1 cellular context compared by ENCODE assay signal in genomic region chr6:33711140-33712129, GRCh38.
A peak's percentile ranks its signal among the peaks of the same experiment; 100 is the strongest.
TF ChIP-seq lines count a peak whose summit lies in the region.

UQCC2 (minus strand) TSS chr6:33711700; CDS start chr6:33711686, 14 bp downstream.

TF ChIP-seq in H1, 55 proteins besides CTCF, POLR2A, EP300 and RAD21 (continued from another document):
- no peak for TF ChIP-seq SP2 (IDR thresholded peaks at IDR 0.05; ENCODE audit: low read length)
- no peak for TF ChIP-seq MAFK (IDR thresholded peaks at IDR 0.05; ENCODE audit: low read depth, low read length)
- TF ChIP-seq EZH2 (IDR thresholded peaks at IDR 0.05; ENCODE audit: low read depth, low read length, severe bottlenecking), result no peak
- TF ChIP-seq SRF (IDR thresholded peaks at IDR 0.05; ENCODE audit: low read depth, low read length), result no peak
- TF ChIP-seq TCF12 (IDR thresholded peaks at IDR 0.05; ENCODE audit: low read depth, low read length), result no peak
- no peak for TF ChIP-seq BRCA1 (IDR thresholded peaks at IDR 0.05; ENCODE audit: low read depth, low read length)
- no peak for TF ChIP-seq FOSL1 (IDR thresholded peaks at IDR 0.05; ENCODE audit: insufficient read depth, low read depth, low read length)
- TF ChIP-seq GABPA (IDR thresholded peaks at IDR 0.05; ENCODE audit: borderline replicate concordance, insufficient read depth, low read length), result no peak
- peak; percentile 93 for TF ChIP-seq KDM4A (IDR thresholded peaks at IDR 0.05; ENCODE audit: low read depth, low read length, severe bottlenecking)
- TF ChIP-seq YY1 (IDR thresholded peaks at IDR 0.05; ENCODE audit: low read depth, low read length), result peak; percentile 98
- no peak for TF ChIP-seq CHD1 (IDR thresholded peaks at IDR 0.05; ENCODE audit: low read depth, low read length)
- no peak for TF ChIP-seq CHD2 (IDR thresholded peaks at IDR 0.05; ENCODE audit: low read length)
- no peak for TF ChIP-seq SIX5 (IDR thresholded peaks at IDR 0.05; ENCODE audit: low read depth, low read length)
- TF ChIP-seq SIN3A (conservative IDR thresholded peaks at IDR 0.05 in 1 of 2, IDR thresholded peaks at IDR 0.05 in 1 of 2; ENCODE audit: low read depth in 1 of 2, low read length in 2 of 2), result 0 out of 4 replicates have a peak, but pooled peaks of 1 of the 2 experiments have one; percentile 58
- TF ChIP-seq SP4 (IDR thresholded peaks at IDR 0.05; ENCODE audit: low read length), result peak; percentile 83; the same call in 1 of the 2 replicates
- peak; percentile 78 for TF ChIP-seq BACH1 (IDR thresholded peaks at IDR 0.05; ENCODE audit: low read length)
- TF ChIP-seq, protein P1, sequence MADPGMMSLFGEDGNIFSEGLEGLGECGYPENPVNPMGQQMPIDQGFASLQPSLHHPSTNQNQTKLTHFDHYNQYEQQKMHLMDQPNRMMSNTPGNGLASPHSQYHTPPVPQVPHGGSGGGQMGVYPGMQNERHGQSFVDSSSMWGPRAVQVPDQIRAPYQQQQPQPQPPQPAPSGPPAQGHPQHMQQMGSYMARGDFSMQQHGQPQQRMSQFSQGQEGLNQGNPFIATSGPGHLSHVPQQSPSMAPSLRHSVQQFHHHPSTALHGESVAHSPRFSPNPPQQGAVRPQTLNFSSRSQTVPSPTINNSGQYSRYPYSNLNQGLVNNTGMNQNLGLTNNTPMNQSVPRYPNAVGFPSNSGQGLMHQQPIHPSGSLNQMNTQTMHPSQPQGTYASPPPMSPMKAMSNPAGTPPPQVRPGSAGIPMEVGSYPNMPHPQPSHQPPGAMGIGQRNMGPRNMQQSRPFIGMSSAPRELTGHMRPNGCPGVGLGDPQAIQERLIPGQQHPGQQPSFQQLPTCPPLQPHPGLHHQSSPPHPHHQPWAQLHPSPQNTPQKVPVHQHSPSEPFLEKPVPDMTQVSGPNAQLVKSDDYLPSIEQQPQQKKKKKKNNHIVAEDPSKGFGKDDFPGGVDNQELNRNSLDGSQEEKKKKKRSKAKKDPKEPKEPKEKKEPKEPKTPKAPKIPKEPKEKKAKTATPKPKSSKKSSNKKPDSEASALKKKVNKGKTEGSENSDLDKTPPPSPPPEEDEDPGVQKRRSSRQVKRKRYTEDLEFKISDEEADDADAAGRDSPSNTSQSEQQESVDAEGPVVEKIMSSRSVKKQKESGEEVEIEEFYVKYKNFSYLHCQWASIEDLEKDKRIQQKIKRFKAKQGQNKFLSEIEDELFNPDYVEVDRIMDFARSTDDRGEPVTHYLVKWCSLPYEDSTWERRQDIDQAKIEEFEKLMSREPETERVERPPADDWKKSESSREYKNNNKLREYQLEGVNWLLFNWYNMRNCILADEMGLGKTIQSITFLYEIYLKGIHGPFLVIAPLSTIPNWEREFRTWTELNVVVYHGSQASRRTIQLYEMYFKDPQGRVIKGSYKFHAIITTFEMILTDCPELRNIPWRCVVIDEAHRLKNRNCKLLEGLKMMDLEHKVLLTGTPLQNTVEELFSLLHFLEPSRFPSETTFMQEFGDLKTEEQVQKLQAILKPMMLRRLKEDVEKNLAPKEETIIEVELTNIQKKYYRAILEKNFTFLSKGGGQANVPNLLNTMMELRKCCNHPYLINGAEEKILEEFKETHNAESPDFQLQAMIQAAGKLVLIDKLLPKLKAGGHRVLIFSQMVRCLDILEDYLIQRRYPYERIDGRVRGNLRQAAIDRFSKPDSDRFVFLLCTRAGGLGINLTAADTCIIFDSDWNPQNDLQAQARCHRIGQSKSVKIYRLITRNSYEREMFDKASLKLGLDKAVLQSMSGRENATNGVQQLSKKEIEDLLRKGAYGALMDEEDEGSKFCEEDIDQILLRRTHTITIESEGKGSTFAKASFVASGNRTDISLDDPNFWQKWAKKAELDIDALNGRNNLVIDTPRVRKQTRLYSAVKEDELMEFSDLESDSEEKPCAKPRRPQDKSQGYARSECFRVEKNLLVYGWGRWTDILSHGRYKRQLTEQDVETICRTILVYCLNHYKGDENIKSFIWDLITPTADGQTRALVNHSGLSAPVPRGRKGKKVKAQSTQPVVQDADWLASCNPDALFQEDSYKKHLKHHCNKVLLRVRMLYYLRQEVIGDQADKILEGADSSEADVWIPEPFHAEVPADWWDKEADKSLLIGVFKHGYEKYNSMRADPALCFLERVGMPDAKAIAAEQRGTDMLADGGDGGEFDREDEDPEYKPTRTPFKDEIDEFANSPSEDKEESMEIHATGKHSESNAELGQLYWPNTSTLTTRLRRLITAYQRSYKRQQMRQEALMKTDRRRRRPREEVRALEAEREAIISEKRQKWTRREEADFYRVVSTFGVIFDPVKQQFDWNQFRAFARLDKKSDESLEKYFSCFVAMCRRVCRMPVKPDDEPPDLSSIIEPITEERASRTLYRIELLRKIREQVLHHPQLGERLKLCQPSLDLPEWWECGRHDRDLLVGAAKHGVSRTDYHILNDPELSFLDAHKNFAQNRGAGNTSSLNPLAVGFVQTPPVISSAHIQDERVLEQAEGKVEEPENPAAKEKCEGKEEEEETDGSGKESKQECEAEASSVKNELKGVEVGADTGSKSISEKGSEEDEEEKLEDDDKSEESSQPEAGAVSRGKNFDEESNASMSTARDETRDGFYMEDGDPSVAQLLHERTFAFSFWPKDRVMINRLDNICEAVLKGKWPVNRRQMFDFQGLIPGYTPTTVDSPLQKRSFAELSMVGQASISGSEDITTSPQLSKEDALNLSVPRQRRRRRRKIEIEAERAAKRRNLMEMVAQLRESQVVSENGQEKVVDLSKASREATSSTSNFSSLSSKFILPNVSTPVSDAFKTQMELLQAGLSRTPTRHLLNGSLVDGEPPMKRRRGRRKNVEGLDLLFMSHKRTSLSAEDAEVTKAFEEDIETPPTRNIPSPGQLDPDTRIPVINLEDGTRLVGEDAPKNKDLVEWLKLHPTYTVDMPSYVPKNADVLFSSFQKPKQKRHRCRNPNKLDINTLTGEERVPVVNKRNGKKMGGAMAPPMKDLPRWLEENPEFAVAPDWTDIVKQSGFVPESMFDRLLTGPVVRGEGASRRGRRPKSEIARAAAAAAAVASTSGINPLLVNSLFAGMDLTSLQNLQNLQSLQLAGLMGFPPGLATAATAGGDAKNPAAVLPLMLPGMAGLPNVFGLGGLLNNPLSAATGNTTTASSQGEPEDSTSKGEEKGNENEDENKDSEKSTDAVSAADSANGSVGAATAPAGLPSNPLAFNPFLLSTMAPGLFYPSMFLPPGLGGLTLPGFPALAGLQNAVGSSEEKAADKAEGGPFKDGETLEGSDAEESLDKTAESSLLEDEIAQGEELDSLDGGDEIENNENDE (IDR thresholded peaks at IDR 0.05; ENCODE audit: insufficient replicate concordance, low read length), result no peak
- TF ChIP-seq TAF7 (optimal IDR thresholded peaks at IDR 0.05; ENCODE audit: borderline replicate concordance, low read depth, low read length), result peak; percentile 94
- peak; percentile 67 for TF ChIP-seq ATF3 (IDR thresholded peaks at IDR 0.05; ENCODE audit: insufficient read depth, low read depth, low read length)
- no peak for TF ChIP-seq EGR1 (IDR thresholded peaks at IDR 0.05; ENCODE audit: borderline replicate concordance, low read depth, low read length)
- TF ChIP-seq TEAD4 (IDR thresholded peaks at IDR 0.05; ENCODE audit: low read depth, low read length), result no peak
- no peak for TF ChIP-seq JUN (IDR thresholded peaks at IDR 0.05; ENCODE audit: low read depth, low read length)
- no peak for TF ChIP-seq KDM1A (IDR thresholded peaks at IDR 0.05; ENCODE audit: borderline replicate concordance, low read length)
- peak; percentile 94 for TF ChIP-seq ASH2L (IDR thresholded peaks at IDR 0.05; ENCODE audit: low read length)
- TF ChIP-seq PHF8 (conservative IDR thresholded peaks at IDR 0.05; ENCODE audit: low read depth, low read length), result peak; percentile 100
- TF ChIP-seq CEBPB (IDR thresholded peaks at IDR 0.05; ENCODE audit: low read depth, low read length), result no peak
- TF ChIP-seq MAX (IDR thresholded peaks at IDR 0.05), result peak; percentile 93
- TF ChIP-seq ZNF274 (IDR thresholded peaks at IDR 0.05; ENCODE audit: borderline replicate concordance, extremely low read depth, low read length), result no peak
- no peak for TF ChIP-seq BCL11A (IDR thresholded peaks at IDR 0.05; ENCODE audit: low read depth in 2 of 2, low read length in 2 of 2)
- no peak for TF ChIP-seq SUZ12 (IDR thresholded peaks at IDR 0.05; ENCODE audit: low read length)
- TF ChIP-seq HDAC2 (IDR thresholded peaks at IDR 0.05; ENCODE audit: borderline replicate concordance in 1 of 2, low read depth in 2 of 2, low read length in 2 of 2), result no peak
- TF ChIP-seq, protein P2, sequence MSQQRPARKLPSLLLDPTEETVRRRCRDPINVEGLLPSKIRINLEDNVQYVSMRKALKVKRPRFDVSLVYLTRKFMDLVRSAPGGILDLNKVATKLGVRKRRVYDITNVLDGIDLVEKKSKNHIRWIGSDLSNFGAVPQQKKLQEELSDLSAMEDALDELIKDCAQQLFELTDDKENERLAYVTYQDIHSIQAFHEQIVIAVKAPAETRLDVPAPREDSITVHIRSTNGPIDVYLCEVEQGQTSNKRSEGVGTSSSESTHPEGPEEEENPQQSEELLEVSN (IDR thresholded peaks at IDR 0.05), result peak; percentile 98
- TF ChIP-seq POLR2AphosphoS5 (IDR thresholded peaks at IDR 0.05; ENCODE audit: low read depth, low read length), result peak; percentile 82
- TF ChIP-seq, protein P3, sequence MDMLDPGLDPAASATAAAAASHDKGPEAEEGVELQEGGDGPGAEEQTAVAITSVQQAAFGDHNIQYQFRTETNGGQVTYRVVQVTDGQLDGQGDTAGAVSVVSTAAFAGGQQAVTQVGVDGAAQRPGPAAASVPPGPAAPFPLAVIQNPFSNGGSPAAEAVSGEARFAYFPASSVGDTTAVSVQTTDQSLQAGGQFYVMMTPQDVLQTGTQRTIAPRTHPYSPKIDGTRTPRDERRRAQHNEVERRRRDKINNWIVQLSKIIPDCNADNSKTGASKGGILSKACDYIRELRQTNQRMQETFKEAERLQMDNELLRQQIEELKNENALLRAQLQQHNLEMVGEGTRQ (IDR thresholded peaks at IDR 0.05; ENCODE audit: low read length), result peak; percentile 70
- peak; percentile 86 for TF ChIP-seq TBP (IDR thresholded peaks at IDR 0.05; ENCODE audit: low read depth, low read length)
- TF ChIP-seq RBBP5 (IDR thresholded peaks at IDR 0.05; ENCODE audit: borderline replicate concordance, low read depth, low read length), result 0 out of 2 replicates have a peak, but pooled peaks have one; percentile 54
- peak; percentile 68; the same call in 1 of the 2 replicates for TF ChIP-seq ATF2 (IDR thresholded peaks at IDR 0.05; ENCODE audit: low read length)
- no peak for TF ChIP-seq RXRA (IDR thresholded peaks at IDR 0.05; ENCODE audit: insufficient read depth, low read depth, low read length)
- peak; percentile 58 for TF ChIP-seq RNF2 (IDR thresholded peaks at IDR 0.05; ENCODE audit: borderline replicate concordance, low read depth, low read length, missing control alignments, poor library complexity, severe bottlenecking)
- TF ChIP-seq SIRT6 (IDR thresholded peaks at IDR 0.05; ENCODE audit: low read length), result no peak
- TF ChIP-seq NRF1 (IDR thresholded peaks at IDR 0.05; ENCODE audit: low read depth, low read length), result peak; percentile 66
